ENCODE assay signal across 1 cellular context in genomic region chr12:88763536-88764100, GRCh38.
TF ChIP-seq lines count a peak whose summit lies in the region.

No MANE protein-coding gene starts in this region.

TF ChIP-seq in HepG2, 621 proteins besides CTCF, POLR2A, EP300 and RAD21 (continued from another document):
- TF ChIP-seq, protein P1, sequence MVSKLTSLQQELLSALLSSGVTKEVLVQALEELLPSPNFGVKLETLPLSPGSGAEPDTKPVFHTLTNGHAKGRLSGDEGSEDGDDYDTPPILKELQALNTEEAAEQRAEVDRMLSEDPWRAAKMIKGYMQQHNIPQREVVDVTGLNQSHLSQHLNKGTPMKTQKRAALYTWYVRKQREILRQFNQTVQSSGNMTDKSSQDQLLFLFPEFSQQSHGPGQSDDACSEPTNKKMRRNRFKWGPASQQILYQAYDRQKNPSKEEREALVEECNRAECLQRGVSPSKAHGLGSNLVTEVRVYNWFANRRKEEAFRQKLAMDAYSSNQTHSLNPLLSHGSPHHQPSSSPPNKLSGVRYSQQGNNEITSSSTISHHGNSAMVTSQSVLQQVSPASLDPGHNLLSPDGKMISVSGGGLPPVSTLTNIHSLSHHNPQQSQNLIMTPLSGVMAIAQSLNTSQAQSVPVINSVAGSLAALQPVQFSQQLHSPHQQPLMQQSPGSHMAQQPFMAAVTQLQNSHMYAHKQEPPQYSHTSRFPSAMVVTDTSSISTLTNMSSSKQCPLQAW (CRISPR knock-in tag; IDR thresholded peaks at IDR 0.05) = no peak
- TF ChIP-seq MAX (IDR thresholded peaks at IDR 0.05) = no peak
- TF ChIP-seq CENPT (CRISPR knock-in tag; IDR thresholded peaks at IDR 0.05; ENCODE audit: low read depth) = no peak
TF ChIP-seq in HepG2: peak in this region for 0.
